Comparison of ENCODE assay signal across 24 cellular contexts in the genomic region with DNA sequence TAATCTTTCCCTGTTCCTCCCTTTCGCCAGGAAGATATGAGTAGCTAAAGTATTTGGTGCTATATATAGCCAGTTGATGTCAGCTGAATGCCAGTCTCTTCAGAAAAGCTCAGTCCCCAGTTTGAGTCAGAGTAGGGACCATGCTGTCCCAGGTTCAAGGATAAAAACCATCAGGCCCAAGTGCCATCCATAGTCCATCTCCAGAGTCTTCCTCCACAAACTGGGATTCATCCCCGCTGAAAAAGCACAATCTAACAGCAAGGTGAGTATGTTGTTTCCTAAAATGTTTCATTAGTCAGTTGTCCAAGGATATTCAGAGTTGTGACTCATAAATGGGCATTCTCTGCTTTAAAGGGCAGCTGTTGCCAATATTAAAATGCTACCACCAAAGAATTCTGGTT. TPM values are rescaled to one million over a fixed set of nuclear protein-coding genes. Genes with fewer than 3 reads are reported as not detected.
A peak's percentile ranks its signal among the peaks of the same experiment; 100 is the strongest.
DNase-seq lines count a peak whose midpoint lies in the region; ATAC-seq and TF ChIP-seq lines count a peak whose summit lies in the region.
"Had no signal": no experiment of that assay in that cellular context is flagged by ENCODE, and none has a peak within 500 bp of the region (broad histone marks: within the 10 kb centered on the region; RNA-seq: fewer than 3 reads in every experiment).

A gene (plus strand): TSS at position 112 of the 401 bp plus-strand sequence. CDS start 694 bp downstream, outside the sequence.

- TF ChIP-seq CTCF in IMR-90 (conservative IDR thresholded peaks at IDR 0.05; ENCODE audit: low read depth, low read length): no peak
- no peak for TF ChIP-seq CTCF in cardiac fibroblast (IDR thresholded peaks at IDR 0.05; ENCODE audit: low read depth, low read length)

- no peaks in the 10 kb centered on the region for H3K27me3 ChIP-seq in IMR-90 (ENCODE audit: control insufficient read depth, insufficient read depth, low read length)
- no peaks in the 10 kb centered on the region for H3K27me3 ChIP-seq in skeletal muscle tissue (ENCODE audit: control insufficient read depth in 3 of 3, insufficient read depth in 3 of 3, low read length in 3 of 3)
- H3K27me3 ChIP-seq: MG63, Peyer's patch, upper lobe of right lung had no signal

- peak within 1 kb of the TSS; percentile 29; the same call in 1 of the 2 replicates for H2BK20ac ChIP-seq in IMR-90 (ENCODE audit: low read depth, low read length)

- H3K18ac ChIP-seq in IMR-90 (ENCODE audit: low read depth, low read length): peak within 1 kb of the TSS; percentile 91; the same call in 1 of the 2 replicates

- WGBS in IMR-90 (ENCODE audit: extremely low coverage in 2 of 2, insufficient read length in 1 of 2), 2 experiments: no CpG with 5 or more reads among the region's 2 CpGs

- POLR2A ChIA-PET in IMR-90 (lab: Charles Lee; ENCODE audit: unreplicated experiment): interaction anchor here (0.8 kb wide), 1 partner anchor 12 kb away, joined by 3 read pairs; no protein-coding TSS in a partner anchor

- TF ChIP-seq RAD21 in IMR-90 (IDR thresholded peaks at IDR 0.05; ENCODE audit: low read length): no peak

- H3K56ac ChIP-seq in IMR-90 (ENCODE audit: extremely low read depth, insufficient read depth, low read length): no peak within 1 kb of the TSS

- H3K9me3 ChIP-seq in IMR-90 (ENCODE audit: control insufficient read depth, insufficient read depth, low read length) (no peaks in the 10 kb centered on the region), skeletal muscle tissue (ENCODE audit: control insufficient read depth in 3 of 3, low read length in 3 of 3) (no peaks in the 10 kb centered on the region)
- H3K9me3 ChIP-seq: MG63, Peyer's patch, upper lobe of right lung had no signal

- H2BK5ac ChIP-seq in IMR-90 (ENCODE audit: low read depth, low read length, poor library complexity, severe bottlenecking): peak within 1 kb of the TSS; percentile 42

- peak within 1 kb of the TSS; percentile 66; the same call in 1 of the 2 replicates for H3K4me2 ChIP-seq in IMR-90 (ENCODE audit: low read depth, low read length)

- H2AFZ ChIP-seq in IMR-90 (replicated peaks; ENCODE audit: low read length, poor library complexity): peak within 1 kb of the TSS; percentile 36

- no peak within 1 kb of the TSS for H3K27ac ChIP-seq in IMR-90 (ENCODE audit: insufficient read depth, low read length)
- H3K27ac ChIP-seq in skeletal muscle tissue (ENCODE audit: low read depth, low read length): peak within 1 kb of the TSS; percentile 92
- H3K27ac ChIP-seq: epithelial cell of prostate, Peyer's patch, upper lobe of right lung had no signal

- no peak within 1 kb of the TSS for H3K4me3 ChIP-seq in IMR-90 (ENCODE audit: insufficient read depth, low read depth, low read length)
- no peak within 1 kb of the TSS for H3K4me3 ChIP-seq in cardiac fibroblast (replicated peaks in 1 of 2; ENCODE audit: low read depth in 2 of 2, low read length in 2 of 2)
- peak within 1 kb of the TSS; percentile 60 to 68 (median 68) for H3K4me3 ChIP-seq in skeletal muscle tissue (ENCODE audit: low read length in 3 of 3)
- H3K4me3 ChIP-seq: MG63, Peyer's patch, upper lobe of right lung had no signal

- H2BK15ac ChIP-seq in IMR-90 (ENCODE audit: low read depth, low read length): no peak within 1 kb of the TSS; the same call in 2 of the 3 replicates

- H2BK120ac ChIP-seq in IMR-90 (ENCODE audit: low read depth, low read length): no peak within 1 kb of the TSS

- no peak within 1 kb of the TSS for H3K23ac ChIP-seq in IMR-90 (ENCODE audit: low read depth, low read length)

- no peak within 1 kb of the TSS for H2AK9ac ChIP-seq in IMR-90 (replicated peaks; ENCODE audit: low read depth, low read length, poor library complexity)

- in situ Hi-C loops in IMR-90 (cut with MboI; ENCODE audit: low sequenced_read_pairs): no loop called here

- no peak for TF ChIP-seq POLR2A in IMR-90 (IDR thresholded peaks at IDR 0.05; ENCODE audit: low read depth, low read length)

- no peak within 1 kb of the TSS for H4K8ac ChIP-seq in IMR-90 (ENCODE audit: low read depth in 2 of 2, low read length in 2 of 2)

- H3K79me1 ChIP-seq in IMR-90 (ENCODE audit: low read depth in 1 of 2, low read length in 2 of 2): no peaks in the 10 kb centered on the region

- H3K4me1 ChIP-seq in IMR-90 (ENCODE audit: control insufficient read depth, insufficient read depth, low read length) (peaks cover 7% of the 10 kb centered on the region; the same call in 1 of the 2 replicates), skeletal muscle tissue (ENCODE audit: control insufficient read depth in 3 of 3, insufficient read depth in 3 of 3, low read length in 3 of 3) (peaks cover 0 to 11% (median 5%) of the 10 kb centered on the region in 3 donors)

- H3K9me1 ChIP-seq in IMR-90 (ENCODE audit: insufficient read depth, low read length): no peaks in the 10 kb centered on the region

- no peak within 1 kb of the TSS; the same call in 1 of the 2 replicates for H2AK5ac ChIP-seq in IMR-90 (ENCODE audit: low read depth, low read length)

- H4K20me1 ChIP-seq in IMR-90 (ENCODE audit: insufficient read depth, low read length): no peaks in the 10 kb centered on the region

- no peaks in the 10 kb centered on the region for H3K36me3 ChIP-seq in IMR-90 (ENCODE audit: control insufficient read depth, insufficient read depth, low read length)
- no peaks in the 10 kb centered on the region for H3K36me3 ChIP-seq in skeletal muscle tissue (ENCODE audit: control insufficient read depth in 3 of 3, insufficient read depth in 3 of 3, low read length in 3 of 3)
- H3K36me3 ChIP-seq: MG63, Peyer's patch, upper lobe of right lung had no signal

- CTCF ChIA-PET in IMR-90 (lab: Yijun Ruan, JAX): no interaction called here

- H3K9ac ChIP-seq in IMR-90 (ENCODE audit: low read depth, low read length) (no peak within 1 kb of the TSS), skeletal muscle tissue (ENCODE audit: low read depth in 1 of 3, low read length in 3 of 3) (peak within 1 kb of the TSS; percentile 44 to 76 (median 74))

- intact Hi-C loops in IMR-90 (cut with micrococcal nuclease) (loop anchor here (10.0 kb wide), 1 partner anchor 2001 kb away; no protein-coding TSS in a partner anchor), left cardiac atrium (cut with DNase I) (loop anchor here (1.0 to 10.0 kb wide), 2 partner anchors 89 to 91 kb away; no protein-coding TSS in a partner anchor)

- ATAC-seq in IMR-90 (ENCODE audit: low read depth) (no peak), left cardiac atrium (peak; percentile 81 to 85), HG03135 (IDR thresholded peaks at IDR 0.05; ENCODE audit: unreplicated experiment) (no peak)
- ATAC-seq in stimulated activated naive CD8-positive, alpha-beta T cell treated with anti-CD3 and anti-CD28 coated beads, Interleukin-15, Interleukin-2, amounts not matched to agents 100 U/mL and 50 U/mL, for 24 hours: no peak
- ATAC-seq: upper lobe of right lung had no signal

- peak within 1 kb of the TSS; percentile 79; the same call in 1 of the 2 replicates for H4K5ac ChIP-seq in IMR-90 (ENCODE audit: low read depth, low read length)

- H3K4ac ChIP-seq in IMR-90 (ENCODE audit: low read depth, low read length): no peak within 1 kb of the TSS

- H4K91ac ChIP-seq in IMR-90 (ENCODE audit: insufficient read depth, low read depth, low read length): no peak within 1 kb of the TSS

- DNase-seq in IMR-90 (peak; percentile 23), cardiac fibroblast (ENCODE audit: low read depth in 2 of 2) (peak; percentile 44 to 46), left cardiac atrium (no peak), NCI-H2081 (lab: John Stamatoyannopoulos, UW) (no peak), cerebellar nuclear complex (lab: John Stamatoyannopoulos, UW) (no peak)
- no peak for DNase-seq in stimulated activated naive CD8-positive, alpha-beta T cell treated with anti-CD3 and anti-CD28 coated beads, Interleukin-15, Interleukin-2, amounts not matched to agents 100 U/mL and 50 U/mL, for 24 hours
- DNase-seq: activated CD4-positive, CD25-positive, alpha-beta regulatory T cell treated with anti-CD3 and anti-CD28 coated beads, Interleukin-2, amount 50 U/mL, for 72 hours; activated CD8-positive, alpha-beta memory T cell treated with anti-CD3 and anti-CD28 coated beads, Interleukin-2, amount 50 U/mL, for 48 hours; activated naive CD4-positive, alpha-beta T cell treated with Interleukin-2 at 50 U/mL for 16 hours; DMS153; GOT3; MG63; NCI-H1930; NCI-H748 treated with DMSO at 0.1 percent for 48 hours; nephron progenitor cell; Peyer's patch; stimulated activated CD4-positive, alpha-beta T cell treated with anti-CD3 and anti-CD28 coated beads, Interleukin-4, amount 100 ng/mL, for 1 hour; T-helper 2 cell; upper lobe of right lung had no signal

- no peak within 1 kb of the TSS for H3K14ac ChIP-seq in IMR-90 (replicated peaks; ENCODE audit: low read depth, low read length)

- dilution Hi-C loops in IMR-90 (cut with HindIII; ENCODE audit: low sequenced_read_pairs, unreplicated experiment): no loop called here

- no TSS peak for BruUV-seq in IMR-90 (replicated peaks; lab: Mats Ljungman, UMichigan)

TF ChIP-seq in IMR-90, 13 proteins besides CTCF, POLR2A, EP300 and RAD21:
- TF ChIP-seq CHD1 (IDR thresholded peaks at IDR 0.05; ENCODE audit: low read depth, low read length) (no peak), MAFK (IDR thresholded peaks at IDR 0.05; ENCODE audit: low read depth, low read length) (no peak), BHLHE40 (IDR thresholded peaks at IDR 0.05; ENCODE audit: low read depth, low read length) (no peak), NFE2L2 (IDR thresholded peaks at IDR 0.05; ENCODE audit: low read depth, low read length) (no peak), RFX5 (IDR thresholded peaks at IDR 0.05; ENCODE audit: low read depth, low read length) (no peak), RCOR1 (IDR thresholded peaks at IDR 0.05; ENCODE audit: insufficient replicate concordance, low read length) (no peak), SMC3 (IDR thresholded peaks at IDR 0.05; ENCODE audit: low read depth, low read length) (no peak)
TF ChIP-seq in IMR-90: peak in this region for 0.

RNA-seq across cellular contexts. Expression of the gene that starts here (rescaled TPM):
- total RNA-seq in IMR-90 (2012; rRNA removed) (under 0.01 and 0.18 TPM in 2 replicates), left cardiac atrium (100 to 1,000 TPM; 523 to 547 TPM), skeletal muscle tissue (94.5 TPM)
- polyA plus RNA-seq in IMR-90 (2012; rRNA removed): 0.14 and 0.17 TPM in 2 replicates
- polyA plus RNA-seq in IMR-90 (2012; cell fraction: cytosol; rRNA removed): 0.04 TPM in 1 of 2 replicates, not detected in the other
- polyA plus RNA-seq in IMR-90 (2012; cell fraction: nucleus; rRNA removed; ENCODE audit: low replicate concordance): 0.02 and 0.10 TPM in 2 replicates
- total RNA-seq: cerebellum, lower leg skin, Peyer's patch had no signal

Comparison
In these comparisons a context has a peak if more than half of its experiments do, and no peak if none do; other contexts are left out.
1. RNA of the gene that starts here (total RNA-seq): 523 to 547 TPM in left cardiac atrium and 94.5 TPM in skeletal muscle tissue (single experiment); under 0.01 to 0.18 TPM in IMR-90; every median in the first group is over 10 times any median in the second.
2. Peak in DNase-seq and H3K4me2 ChIP-seq in IMR-90; RNA of the gene not detected or under 1 TPM.
3. ATAC-seq: peak in left cardiac atrium (2 of 2); none in IMR-90 (single experiment), stimulated activated naive CD8-positive, alpha-beta T cell treated with anti-CD3 and anti-CD28 coated beads, Interleukin-15, Interleukin-2, amounts not matched to agents 100 U/mL and 50 U/mL, for 24 hours (single experiment) and HG03135 (single experiment).
4. DNase-seq: peak in cardiac fibroblast (2 of 2); none in left cardiac atrium (single experiment), NCI-H2081 (0 of 2), cerebellar nuclear complex (0 of 2) and stimulated activated naive CD8-positive, alpha-beta T cell treated with anti-CD3 and anti-CD28 coated beads, Interleukin-15, Interleukin-2, amounts not matched to agents 100 U/mL and 50 U/mL, for 24 hours (single experiment).
5. H3K4me3 ChIP-seq: peak in skeletal muscle tissue (3 of 3); none in IMR-90 (single experiment) and cardiac fibroblast (0 of 2).